In genomic region chr22:46573781-46574437, GRCh38 we compare ENCODE assay signal across 23 cellular contexts. TPM values are rescaled to one million over a fixed set of nuclear protein-coding genes. Genes with fewer than 3 reads are reported as not detected.
DNase-seq lines count a peak whose midpoint lies in the region; TF ChIP-seq lines count a peak whose summit lies in the region.
"Had no signal": no experiment of that assay in that cellular context is flagged by ENCODE, and none has a peak within 500 bp of the region (broad histone marks: within the 10 kb centered on the region; RNA-seq: fewer than 3 reads in every experiment).

No MANE protein-coding gene starts in this region.

- H3K4me3 Mint-ChIP-seq in activated CD4-positive, alpha-beta T cell treated with anti-CD3 and anti-CD28 coated beads, Interleukin-2, amount 10 ng/mL, durations not matched to agents 7 days and 5 days, result no peak overlapping the region
- H3K4me3 Mint-ChIP-seq in glutamatergic neuron (ENCODE audit: unreplicated experiment), result peak overlapping the region; percentile 34
- H3K4me3 Mint-ChIP-seq: activated CD4-positive, alpha-beta memory T cell treated with anti-CD3 and anti-CD28 coated beads, Interleukin-2, amount 10 ng/mL, durations not matched to agents 7 days and 5 days; activated naive CD8-positive, alpha-beta T cell treated with anti-CD3 and anti-CD28 coated beads, Interleukin-2, amount 10 ng/mL, durations not matched to agents 7 days and 5 days; activated T-cell treated with anti-CD3 and anti-CD28 coated beads, Interleukin-2, amount 50 U/mL, for 24 hours; stimulated activated naive B cell treated with anti-CD40 and anti-IgM and Interleukin-4, amounts not matched to agents 10 μg/mL and 1 μg/mL and 100 μg/mL, for 72 hours had no signal

- H3K4me3 ChIP-seq in transverse colon (no peak overlapping the region), Karpas-422 (ENCODE audit: low read length) (no peak overlapping the region)
- H3K4me3 ChIP-seq: breast epithelium, dorsolateral prefrontal cortex, gastroesophageal sphincter, prostate gland, upper lobe of left lung had no signal

- peaks cover 3% of the 10 kb centered on the region for H3K36me3 Mint-ChIP-seq in activated CD4-positive, alpha-beta T cell treated with anti-CD3 and anti-CD28 coated beads, Interleukin-2, amount 10 ng/mL, durations not matched to agents 7 days and 5 days (ENCODE audit: low read depth)
- H3K36me3 Mint-ChIP-seq in glutamatergic neuron (ENCODE audit: unreplicated experiment), result peaks cover 10% of the 10 kb centered on the region

- no peaks in the 10 kb centered on the region for H3K9me2 ChIP-seq in Karpas-422 (replicated peaks; ENCODE audit: insufficient read depth, low read length)

- no peaks in the 10 kb centered on the region for H3K79me2 ChIP-seq in Karpas-422 (ENCODE audit: low read length)

- TF ChIP-seq POLR2A in transverse colon (IDR thresholded peaks at IDR 0.05), result no peak

- H3K9ac ChIP-seq in Karpas-422 (ENCODE audit: low read length), result no peak overlapping the region

- H3K4me2 ChIP-seq in Karpas-422 (ENCODE audit: low read depth, low read length, poor library complexity, severe bottlenecking), result no peak overlapping the region

- in situ Hi-C loops in transverse colon (cut with MboI; ENCODE audit: low pct_ligation_motif_present in 1 of 4, low pct_unique_long_range_greater_than_20kb in 1 of 4, low sequenced_read_pairs in 3 of 4), result loop anchor here in 3 of 4 donors (25.0 kb wide), 3 partner anchors 138 to 188 kb away; partner anchors contain the start of genes CERK (in 1 of the 3) and TBC1D22A (in 1 of the 3)

- POLR2A ChIA-PET in activated CD4-positive, alpha-beta T cell treated with anti-CD3 and anti-CD28 coated beads, Interleukin-2, amount 10 ng/mL, durations not matched to agents 7 days and 5 days (lab: Charles Lee), result no interaction called here

- no peak for TF ChIP-seq CTCF in glutamatergic neuron (IDR thresholded peaks at IDR 0.05; ENCODE audit: partially characterized antibody, unreplicated experiment)
- TF ChIP-seq CTCF in transverse colon (IDR thresholded peaks at IDR 0.05), result no peak

- H3K27me3 Mint-ChIP-seq in activated CD4-positive, alpha-beta T cell treated with anti-CD3 and anti-CD28 coated beads, Interleukin-2, amount 10 ng/mL, durations not matched to agents 7 days and 5 days, result no peaks in the 10 kb centered on the region
- peaks cover 14% of the 10 kb centered on the region for H3K27me3 Mint-ChIP-seq in glutamatergic neuron (ENCODE audit: unreplicated experiment)
- H3K27me3 Mint-ChIP-seq: activated T-cell treated with anti-CD3 and anti-CD28 coated beads, Interleukin-2, amount 50 U/mL, for 24 hours; stimulated activated naive B cell treated with anti-CD40 and anti-IgM and Interleukin-4, amounts not matched to agents 10 μg/mL and 1 μg/mL and 100 μg/mL, for 72 hours had no signal

- no peaks in the 10 kb centered on the region; the same call in 1 of the 2 replicates for H4K20me1 ChIP-seq in Karpas-422 (ENCODE audit: insufficient read depth, low read depth, low read length)

- intact Hi-C loops in transverse colon (cut with DNase I; ENCODE audit: low total_unique reads), result no loop called here

- TF ChIP-seq EP300 in transverse colon (IDR thresholded peaks at IDR 0.05; ENCODE audit: low read depth), result no peak

- H3K9me3 ChIP-seq in transverse colon, result peaks cover 5 to 6% of the 10 kb centered on the region in 2 donors
- peaks cover 9% of the 10 kb centered on the region; the same call in 1 of the 2 replicates for H3K9me3 ChIP-seq in Karpas-422 (ENCODE audit: low read length)
- H3K9me3 ChIP-seq: prostate gland had no signal

- CTCF ChIA-PET in activated CD4-positive, alpha-beta T cell treated with anti-CD3 and anti-CD28 coated beads, Interleukin-2, amount 10 ng/mL, durations not matched to agents 7 days and 5 days (lab: Charles Lee), result no interaction called here

- H3K27ac ChIP-seq in transverse colon (no peak overlapping the region), Karpas-422 (ENCODE audit: low read length) (no peak overlapping the region)
- H3K27ac ChIP-seq: dorsolateral prefrontal cortex, prostate gland, upper lobe of left lung had no signal

- H3K27me3 ChIP-seq in transverse colon, result no peaks in the 10 kb centered on the region
- no peaks in the 10 kb centered on the region for H3K27me3 ChIP-seq in Karpas-422 (ENCODE audit: low read length)
- H3K27me3 ChIP-seq: breast epithelium, dorsolateral prefrontal cortex, gastroesophageal sphincter, upper lobe of left lung had no signal

- H3K27ac Mint-ChIP-seq in activated CD4-positive, alpha-beta T cell treated with anti-CD3 and anti-CD28 coated beads, Interleukin-2, amount 10 ng/mL, durations not matched to agents 7 days and 5 days, result peak overlapping the region; percentile 46
- H3K27ac Mint-ChIP-seq in glutamatergic neuron (ENCODE audit: unreplicated experiment), result peak overlapping the region; percentile 8
- H3K27ac Mint-ChIP-seq: activated CD4-positive, alpha-beta memory T cell treated with anti-CD3 and anti-CD28 coated beads, Interleukin-2, amount 10 ng/mL, durations not matched to agents 7 days and 5 days; activated naive CD8-positive, alpha-beta T cell treated with anti-CD3 and anti-CD28 coated beads, Interleukin-2, amount 10 ng/mL, durations not matched to agents 7 days and 5 days; activated T-cell treated with anti-CD3 and anti-CD28 coated beads, Interleukin-2, amount 50 U/mL, for 24 hours; stimulated activated naive B cell treated with anti-CD40 and anti-IgM and Interleukin-4, amounts not matched to agents 10 μg/mL and 1 μg/mL and 100 μg/mL, for 72 hours had no signal

- H3K4me1 Mint-ChIP-seq in activated CD4-positive, alpha-beta T cell treated with anti-CD3 and anti-CD28 coated beads, Interleukin-2, amount 10 ng/mL, durations not matched to agents 7 days and 5 days, result peaks cover 29% of the 10 kb centered on the region
- H3K4me1 Mint-ChIP-seq in glutamatergic neuron (ENCODE audit: low read depth, unreplicated experiment), result peaks cover 15% of the 10 kb centered on the region

- H3K4me1 ChIP-seq in transverse colon (peaks cover 20 to 36% (median 33%) of the 10 kb centered on the region in 4 donors), Karpas-422 (ENCODE audit: low read length) (peaks cover 11% of the 10 kb centered on the region)
- H3K4me1 ChIP-seq: prostate gland had no signal

- no peak for DNase-seq in activated CD4-positive, alpha-beta T cell treated with anti-CD3 and anti-CD28 coated beads, Interleukin-2, amount 10 ng/mL, durations not matched to agents 7 days and 5 days
- no peak for DNase-seq in activated CD4-positive, alpha-beta T cell treated with anti-CD3 and anti-CD28 coated beads for 48 hours
- DNase-seq in NOMO-1 treated with dmso at 0.1 percent for 144 hours (lab: John Stamatoyannopoulos, UW; ENCODE audit: unreplicated experiment), result peak; percentile 60
- no peak for DNase-seq in glutamatergic neuron
- DNase-seq in transverse colon, result peak; percentile 8
- no peak for DNase-seq in NAMALWA (ENCODE audit: low spot score)
- no peak for DNase-seq in Karpas-422
- no peak for DNase-seq in NCI-H2227 treated with DMSO at 0.1 percent for 48 hours (lab: John Stamatoyannopoulos, UW)
- DNase-seq: activated CD4-positive, alpha-beta memory T cell treated with anti-CD3 and anti-CD28 coated beads, Interleukin-2, amount 10 ng/mL, durations not matched to agents 7 days and 5 days; activated T-cell treated with anti-CD3 and anti-CD28 coated beads, Interleukin-2, amount 50 U/mL, for 24 hours; COR-L47; erythroblast; NCI-H1092; NCI-H2107; NCI-H69; stimulated activated CD4-positive, alpha-beta T cell treated with anti-CD3 and anti-CD28 coated beads, Interleukin-15, amount 100 ng/mL, for 24 hours; stimulated activated naive B cell treated with anti-CD40 and anti-IgM and Interleukin-4, amounts not matched to agents 10 μg/mL and 1 μg/mL and 100 μg/mL, for 72 hours had no signal

- peaks cover 20% of the 10 kb centered on the region for H3K9me3 Mint-ChIP-seq in activated CD4-positive, alpha-beta T cell treated with anti-CD3 and anti-CD28 coated beads, Interleukin-2, amount 10 ng/mL, durations not matched to agents 7 days and 5 days
- peaks cover 17% of the 10 kb centered on the region for H3K9me3 Mint-ChIP-seq in glutamatergic neuron (ENCODE audit: unreplicated experiment)

- H2AFZ ChIP-seq in Karpas-422 (ENCODE audit: low read length), result no peak overlapping the region

- H3K36me3 ChIP-seq in transverse colon, result no peaks in the 10 kb centered on the region
- no peaks in the 10 kb centered on the region for H3K36me3 ChIP-seq in Karpas-422 (ENCODE audit: insufficient read depth, low read length)
- H3K36me3 ChIP-seq: breast epithelium, gastroesophageal sphincter, prostate gland, upper lobe of left lung had no signal

- WGBS in transverse colon (ENCODE audit: low coverage in 1 of 2), 2 donors, result 90 to 100% methylated on average over 2 to 16 of the region's 18 CpGs

RNA-seq across cellular contexts. Expression of gene CELSR1, which starts 36.5 kb away (rescaled TPM):
- total RNA-seq in activated CD4-positive, alpha-beta T cell treated with anti-CD3 and anti-CD28 coated beads, Interleukin-2, amount 10 ng/mL, durations not matched to agents 7 days and 5 days, result under 1 TPM; 0.20 to 0.23 TPM
- 0.27 TPM for total RNA-seq in glutamatergic neuron (ENCODE audit: unreplicated experiment)
- total RNA-seq in transverse colon, result 1 to 10 TPM in 2 of 4 donors, under 1 TPM in 2; 0.96 to 2.5 (median 1.4) TPM
- 0.11 and 0.51 TPM in 2 replicates for total RNA-seq in Karpas-422 (2014; rRNA removed; shearing (Covaris generic); ENCODE audit: low replicate concordance)

RNA-seq across cellular contexts. Expression of gene GRAMD4, which starts 46.3 kb away (rescaled TPM):
- total RNA-seq in activated CD4-positive, alpha-beta T cell treated with anti-CD3 and anti-CD28 coated beads, Interleukin-2, amount 10 ng/mL, durations not matched to agents 7 days and 5 days, result 10 to 100 TPM; 40.8 to 43.2 TPM
- 85.7 TPM for total RNA-seq in glutamatergic neuron (ENCODE audit: unreplicated experiment)
- total RNA-seq in transverse colon, result 100 to 1,000 TPM; 146 to 981 (median 258) TPM
- 29.0 and 43.1 TPM in 2 replicates for total RNA-seq in Karpas-422 (2014; rRNA removed; shearing (Covaris generic); ENCODE audit: low replicate concordance)

Comparison
In these comparisons a context has a peak if more than half of its experiments do, and no peak if none do; other contexts are left out.
1. DNase-seq: peak in NOMO-1 treated with dmso at 0.1 percent for 144 hours (single experiment) and transverse colon (single experiment); none in activated CD4-positive, alpha-beta T cell treated with anti-CD3 and anti-CD28 coated beads, Interleukin-2, amount 10 ng/mL, durations not matched to agents 7 days and 5 days (single experiment), activated CD4-positive, alpha-beta T cell treated with anti-CD3 and anti-CD28 coated beads for 48 hours (single experiment), glutamatergic neuron (single experiment), NAMALWA (single experiment), Karpas-422 (single experiment) and NCI-H2227 treated with DMSO at 0.1 percent for 48 hours (single experiment).